Comparison of ENCODE assay signal across 11 cellular contexts in the genomic region with DNA sequence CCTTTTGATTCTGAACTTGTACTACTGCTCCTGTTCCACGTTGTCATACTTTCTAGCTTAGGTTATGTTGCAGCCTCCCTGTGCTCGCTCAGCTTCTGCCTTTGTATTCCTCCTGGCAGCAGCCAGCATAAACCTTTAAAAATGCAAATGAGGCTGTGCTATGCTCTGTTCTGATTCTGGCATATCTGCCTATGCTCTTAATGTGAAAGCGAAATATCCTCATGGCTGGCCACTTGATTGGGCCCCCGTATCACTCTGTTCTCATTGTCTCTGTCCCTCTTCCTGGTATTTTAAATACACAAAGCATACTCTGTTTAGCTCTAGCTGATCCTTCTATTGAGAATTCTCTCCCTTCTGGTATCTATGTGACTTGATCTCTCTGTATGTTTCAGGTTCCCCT.
A peak's percentile ranks its signal among the peaks of the same experiment; 100 is the strongest.
DNase-seq lines count a peak whose midpoint lies in the region; ATAC-seq and TF ChIP-seq lines count a peak whose summit lies in the region.
"Had no signal": no experiment of that assay in that cellular context is flagged by ENCODE, and none has a peak within 500 bp of the region (broad histone marks: within the 10 kb centered on the region; RNA-seq: fewer than 3 reads in every experiment).

No MANE protein-coding gene starts in this region.

- no peaks in the 10 kb centered on the region for H3K27me3 Mint-ChIP-seq in activated T-helper 17 cell treated with anti-CD3 and anti-CD28 coated beads, Interleukin-2, amount 50 U/mL, for 72 hours
- no peaks in the 10 kb centered on the region for H3K27me3 Mint-ChIP-seq in neural crest cell (ENCODE audit: low read depth)
- H3K27me3 Mint-ChIP-seq: IgD-negative memory B cell had no signal

- H3K27ac Mint-ChIP-seq in activated T-helper 17 cell treated with anti-CD3 and anti-CD28 coated beads, Interleukin-2, amount 50 U/mL, for 72 hours: peak overlapping the region; percentile 1
- peak overlapping the region; percentile 72 for H3K27ac Mint-ChIP-seq in neural crest cell (ENCODE audit: unreplicated experiment)

- no peak overlapping the region for H3K4me3 Mint-ChIP-seq in activated T-helper 17 cell treated with anti-CD3 and anti-CD28 coated beads, Interleukin-2, amount 50 U/mL, for 72 hours
- no peak overlapping the region for H3K4me3 Mint-ChIP-seq in neural crest cell

- peaks cover 55% of the 10 kb centered on the region for H3K36me3 Mint-ChIP-seq in activated T-helper 17 cell treated with anti-CD3 and anti-CD28 coated beads, Interleukin-2, amount 50 U/mL, for 72 hours (ENCODE audit: low read depth)
- peaks cover 2% of the 10 kb centered on the region for H3K36me3 Mint-ChIP-seq in neural crest cell (ENCODE audit: low read depth)

- ATAC-seq in HG02642 (IDR thresholded peaks at IDR 0.05; ENCODE audit: poor library complexity, unreplicated experiment) (peak; percentile 51), GM21515 (IDR thresholded peaks at IDR 0.05; ENCODE audit: unreplicated experiment) (no peak), GM21737 (IDR thresholded peaks at IDR 0.05; ENCODE audit: unreplicated experiment) (no peak)
- ATAC-seq in activated T-helper 17 cell treated with anti-CD3 and anti-CD28 coated beads, Interleukin-2, amount 50 U/mL, for 72 hours (replicated peaks): no peak

- DNase-seq in DMS153 (lab: John Stamatoyannopoulos, UW) (peak; percentile 54), DMS153 treated with DMSO at 0.1 percent for 48 hours (lab: John Stamatoyannopoulos, UW; ENCODE audit: unreplicated experiment) (no peak), neural crest cell (ENCODE audit: low read depth, low spot score) (no peak), NK-92 (lab: John Stamatoyannopoulos, UW; ENCODE audit: unreplicated experiment) (no peak)
- DNase-seq: dorsolateral prefrontal cortex, NCI-H774 had no signal

- no peak for TF ChIP-seq CTCF in neural crest cell (conservative IDR thresholded peaks at IDR 0.05)

- H3K4me1 Mint-ChIP-seq in activated T-helper 17 cell treated with anti-CD3 and anti-CD28 coated beads, Interleukin-2, amount 50 U/mL, for 72 hours: peaks cover 63% of the 10 kb centered on the region
- peaks cover 75% of the 10 kb centered on the region for H3K4me1 Mint-ChIP-seq in neural crest cell

- no peaks in the 10 kb centered on the region for H3K9me3 Mint-ChIP-seq in activated T-helper 17 cell treated with anti-CD3 and anti-CD28 coated beads, Interleukin-2, amount 50 U/mL, for 72 hours
- no peaks in the 10 kb centered on the region for H3K9me3 Mint-ChIP-seq in neural crest cell
- H3K9me3 Mint-ChIP-seq: IgD-negative memory B cell had no signal
